Comparison of ENCODE assay signal across 2 cellular contexts in the genomic region with DNA sequence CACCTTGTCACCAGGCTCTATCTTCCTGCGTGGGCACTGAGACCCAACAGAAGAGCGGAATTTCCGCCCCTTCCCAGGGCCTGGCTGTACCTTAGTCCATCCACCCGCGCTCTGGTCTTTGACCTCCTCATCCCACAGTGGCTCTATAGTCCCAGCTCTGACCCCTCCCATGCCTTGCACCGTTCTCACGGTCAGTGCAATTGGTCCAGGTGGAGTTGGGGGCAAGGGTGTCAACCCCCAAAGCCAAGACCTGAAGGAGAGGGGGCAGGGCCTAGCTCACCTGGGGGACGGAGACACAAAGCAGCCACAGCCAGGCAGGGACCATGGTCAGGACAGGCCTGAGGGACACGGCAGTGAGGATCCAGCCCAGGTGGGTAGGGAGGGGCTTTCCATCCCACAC.
TF ChIP-seq lines count a peak whose summit lies in the region.

No MANE protein-coding gene starts in this region.

TF ChIP-seq in IMR-90, 13 proteins besides CTCF, POLR2A, EP300 and RAD21:
- TF ChIP-seq, protein P1, sequence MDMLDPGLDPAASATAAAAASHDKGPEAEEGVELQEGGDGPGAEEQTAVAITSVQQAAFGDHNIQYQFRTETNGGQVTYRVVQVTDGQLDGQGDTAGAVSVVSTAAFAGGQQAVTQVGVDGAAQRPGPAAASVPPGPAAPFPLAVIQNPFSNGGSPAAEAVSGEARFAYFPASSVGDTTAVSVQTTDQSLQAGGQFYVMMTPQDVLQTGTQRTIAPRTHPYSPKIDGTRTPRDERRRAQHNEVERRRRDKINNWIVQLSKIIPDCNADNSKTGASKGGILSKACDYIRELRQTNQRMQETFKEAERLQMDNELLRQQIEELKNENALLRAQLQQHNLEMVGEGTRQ (IDR thresholded peaks at IDR 0.05; ENCODE audit: low read depth, low read length), result no peak
- TF ChIP-seq RCOR1 (IDR thresholded peaks at IDR 0.05; ENCODE audit: insufficient replicate concordance, low read length), result no peak
- no peak for TF ChIP-seq CHD1 (IDR thresholded peaks at IDR 0.05; ENCODE audit: low read depth, low read length)
- TF ChIP-seq, protein P2, sequence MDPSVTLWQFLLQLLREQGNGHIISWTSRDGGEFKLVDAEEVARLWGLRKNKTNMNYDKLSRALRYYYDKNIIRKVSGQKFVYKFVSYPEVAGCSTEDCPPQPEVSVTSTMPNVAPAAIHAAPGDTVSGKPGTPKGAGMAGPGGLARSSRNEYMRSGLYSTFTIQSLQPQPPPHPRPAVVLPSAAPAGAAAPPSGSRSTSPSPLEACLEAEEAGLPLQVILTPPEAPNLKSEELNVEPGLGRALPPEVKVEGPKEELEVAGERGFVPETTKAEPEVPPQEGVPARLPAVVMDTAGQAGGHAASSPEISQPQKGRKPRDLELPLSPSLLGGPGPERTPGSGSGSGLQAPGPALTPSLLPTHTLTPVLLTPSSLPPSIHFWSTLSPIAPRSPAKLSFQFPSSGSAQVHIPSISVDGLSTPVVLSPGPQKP (IDR thresholded peaks at IDR 0.05; ENCODE audit: borderline replicate concordance, low read depth, low read length), result no peak
- no peak for TF ChIP-seq SMC3 (IDR thresholded peaks at IDR 0.05; ENCODE audit: low read depth, low read length)
- no peak for TF ChIP-seq MAFK (IDR thresholded peaks at IDR 0.05; ENCODE audit: low read depth, low read length)

TF ChIP-seq in HepG2, 621 proteins besides CTCF, POLR2A, EP300 and RAD21 (continues in another document):
- TF ChIP-seq ZFY (CRISPR knock-in tag; IDR thresholded peaks at IDR 0.05), result no peak; the same call in 1 of the 2 replicates
- TF ChIP-seq, protein P3, sequence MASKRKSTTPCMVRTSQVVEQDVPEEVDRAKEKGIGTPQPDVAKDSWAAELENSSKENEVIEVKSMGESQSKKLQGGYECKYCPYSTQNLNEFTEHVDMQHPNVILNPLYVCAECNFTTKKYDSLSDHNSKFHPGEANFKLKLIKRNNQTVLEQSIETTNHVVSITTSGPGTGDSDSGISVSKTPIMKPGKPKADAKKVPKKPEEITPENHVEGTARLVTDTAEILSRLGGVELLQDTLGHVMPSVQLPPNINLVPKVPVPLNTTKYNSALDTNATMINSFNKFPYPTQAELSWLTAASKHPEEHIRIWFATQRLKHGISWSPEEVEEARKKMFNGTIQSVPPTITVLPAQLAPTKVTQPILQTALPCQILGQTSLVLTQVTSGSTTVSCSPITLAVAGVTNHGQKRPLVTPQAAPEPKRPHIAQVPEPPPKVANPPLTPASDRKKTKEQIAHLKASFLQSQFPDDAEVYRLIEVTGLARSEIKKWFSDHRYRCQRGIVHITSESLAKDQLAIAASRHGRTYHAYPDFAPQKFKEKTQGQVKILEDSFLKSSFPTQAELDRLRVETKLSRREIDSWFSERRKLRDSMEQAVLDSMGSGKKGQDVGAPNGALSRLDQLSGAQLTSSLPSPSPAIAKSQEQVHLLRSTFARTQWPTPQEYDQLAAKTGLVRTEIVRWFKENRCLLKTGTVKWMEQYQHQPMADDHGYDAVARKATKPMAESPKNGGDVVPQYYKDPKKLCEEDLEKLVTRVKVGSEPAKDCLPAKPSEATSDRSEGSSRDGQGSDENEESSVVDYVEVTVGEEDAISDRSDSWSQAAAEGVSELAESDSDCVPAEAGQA (IDR thresholded peaks at IDR 0.05; ENCODE audit: low read depth), result no peak
- TF ChIP-seq, protein P3 (CRISPR knock-in tag; IDR thresholded peaks at IDR 0.05; ENCODE audit: borderline replicate concordance), result no peak
- TF ChIP-seq ESRRA (CRISPR knock-in tag; IDR thresholded peaks at IDR 0.05; ENCODE audit: low read depth), result 0 out of 2 replicates have a peak, but pooled peaks have one; percentile 33
- TF ChIP-seq DR1 (CRISPR knock-in tag; IDR thresholded peaks at IDR 0.05), result peak; percentile 23; the same call in 1 of the 2 replicates
- TF ChIP-seq, protein P4, sequence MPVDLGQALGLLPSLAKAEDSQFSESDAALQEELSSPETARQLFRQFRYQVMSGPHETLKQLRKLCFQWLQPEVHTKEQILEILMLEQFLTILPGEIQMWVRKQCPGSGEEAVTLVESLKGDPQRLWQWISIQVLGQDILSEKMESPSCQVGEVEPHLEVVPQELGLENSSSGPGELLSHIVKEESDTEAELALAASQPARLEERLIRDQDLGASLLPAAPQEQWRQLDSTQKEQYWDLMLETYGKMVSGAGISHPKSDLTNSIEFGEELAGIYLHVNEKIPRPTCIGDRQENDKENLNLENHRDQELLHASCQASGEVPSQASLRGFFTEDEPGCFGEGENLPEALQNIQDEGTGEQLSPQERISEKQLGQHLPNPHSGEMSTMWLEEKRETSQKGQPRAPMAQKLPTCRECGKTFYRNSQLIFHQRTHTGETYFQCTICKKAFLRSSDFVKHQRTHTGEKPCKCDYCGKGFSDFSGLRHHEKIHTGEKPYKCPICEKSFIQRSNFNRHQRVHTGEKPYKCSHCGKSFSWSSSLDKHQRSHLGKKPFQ (CRISPR knock-in tag; IDR thresholded peaks at IDR 0.05; ENCODE audit: insufficient replicate concordance), result no peak
- 0 out of 2 replicates have a peak, but pooled peaks have one; percentile 39 for TF ChIP-seq SMAD1 (CRISPR knock-in tag; IDR thresholded peaks at IDR 0.05; ENCODE audit: borderline replicate concordance, low read depth)
- TF ChIP-seq, protein P5, sequence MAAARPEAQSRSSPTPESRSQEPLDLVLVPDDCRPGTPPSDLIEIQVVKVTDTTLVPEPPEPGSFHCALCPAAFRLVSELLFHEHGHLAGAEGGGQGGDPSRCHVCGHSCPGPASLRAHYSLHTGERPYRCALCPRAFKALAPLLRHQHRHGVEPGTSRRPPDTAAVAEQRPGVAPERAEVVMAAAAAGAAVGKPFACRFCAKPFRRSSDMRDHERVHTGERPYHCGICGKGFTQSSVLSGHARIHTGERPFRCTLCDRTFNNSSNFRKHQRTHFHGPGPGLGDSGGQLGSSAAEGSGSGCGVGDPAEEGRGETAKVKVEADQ (CRISPR knock-in tag; IDR thresholded peaks at IDR 0.05; ENCODE audit: borderline replicate concordance), result no peak
- no peak for TF ChIP-seq ZNF678 (CRISPR knock-in tag; IDR thresholded peaks at IDR 0.05)
- TF ChIP-seq TAF1 (CRISPR knock-in tag; IDR thresholded peaks at IDR 0.05), result no peak
- no peak for TF ChIP-seq MAFK (conservative IDR thresholded peaks at IDR 0.05 in 1 of 2, IDR thresholded peaks at IDR 0.05 in 1 of 2; ENCODE audit: low read length in 2 of 2)
- TF ChIP-seq PHF8 (CRISPR knock-in tag; IDR thresholded peaks at IDR 0.05), result peak; percentile 30; the same call in 1 of the 2 replicates
- 0 out of 2 replicates have a peak, but pooled peaks have one; percentile 20 for TF ChIP-seq HDAC2 (CRISPR knock-in tag; IDR thresholded peaks at IDR 0.05)
- no peak for TF ChIP-seq ZNF44 (CRISPR knock-in tag; IDR thresholded peaks at IDR 0.05)
- 0 out of 2 replicates have a peak, but pooled peaks have one; percentile 19 for TF ChIP-seq PHF21A (CRISPR knock-in tag; IDR thresholded peaks at IDR 0.05)
- TF ChIP-seq NFKB2 (CRISPR knock-in tag; IDR thresholded peaks at IDR 0.05; ENCODE audit: borderline replicate concordance), result peak; percentile 48; the same call in 1 of the 2 replicates
- TF ChIP-seq, protein P6, sequence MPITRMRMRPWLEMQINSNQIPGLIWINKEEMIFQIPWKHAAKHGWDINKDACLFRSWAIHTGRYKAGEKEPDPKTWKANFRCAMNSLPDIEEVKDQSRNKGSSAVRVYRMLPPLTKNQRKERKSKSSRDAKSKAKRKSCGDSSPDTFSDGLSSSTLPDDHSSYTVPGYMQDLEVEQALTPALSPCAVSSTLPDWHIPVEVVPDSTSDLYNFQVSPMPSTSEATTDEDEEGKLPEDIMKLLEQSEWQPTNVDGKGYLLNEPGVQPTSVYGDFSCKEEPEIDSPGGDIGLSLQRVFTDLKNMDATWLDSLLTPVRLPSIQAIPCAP (CRISPR knock-in tag; IDR thresholded peaks at IDR 0.05; ENCODE audit: low read depth), result no peak
- TF ChIP-seq FOXP1 (IDR thresholded peaks at IDR 0.05), result no peak
- TF ChIP-seq FOXP1 (CRISPR knock-in tag; IDR thresholded peaks at IDR 0.05), result no peak
- TF ChIP-seq, protein P7, sequence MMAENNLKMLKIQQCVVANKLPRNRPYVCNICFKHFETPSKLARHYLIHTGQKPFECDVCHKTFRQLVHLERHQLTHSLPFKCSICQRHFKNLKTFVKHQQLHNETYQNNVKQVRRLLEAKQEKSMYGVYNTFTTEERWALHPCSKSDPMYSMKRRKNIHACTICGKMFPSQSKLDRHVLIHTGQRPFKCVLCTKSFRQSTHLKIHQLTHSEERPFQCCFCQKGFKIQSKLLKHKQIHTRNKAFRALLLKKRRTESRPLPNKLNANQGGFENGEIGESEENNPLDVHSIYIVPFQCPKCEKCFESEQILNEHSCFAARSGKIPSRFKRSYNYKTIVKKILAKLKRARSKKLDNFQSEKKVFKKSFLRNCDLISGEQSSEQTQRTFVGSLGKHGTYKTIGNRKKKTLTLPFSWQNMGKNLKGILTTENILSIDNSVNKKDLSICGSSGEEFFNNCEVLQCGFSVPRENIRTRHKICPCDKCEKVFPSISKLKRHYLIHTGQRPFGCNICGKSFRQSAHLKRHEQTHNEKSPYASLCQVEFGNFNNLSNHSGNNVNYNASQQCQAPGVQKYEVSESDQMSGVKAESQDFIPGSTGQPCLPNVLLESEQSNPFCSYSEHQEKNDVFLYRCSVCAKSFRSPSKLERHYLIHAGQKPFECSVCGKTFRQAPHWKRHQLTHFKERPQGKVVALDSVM (CRISPR knock-in tag; IDR thresholded peaks at IDR 0.05), result no peak
- no peak for TF ChIP-seq TOPORS (CRISPR knock-in tag; IDR thresholded peaks at IDR 0.05)
- TF ChIP-seq, protein P8, sequence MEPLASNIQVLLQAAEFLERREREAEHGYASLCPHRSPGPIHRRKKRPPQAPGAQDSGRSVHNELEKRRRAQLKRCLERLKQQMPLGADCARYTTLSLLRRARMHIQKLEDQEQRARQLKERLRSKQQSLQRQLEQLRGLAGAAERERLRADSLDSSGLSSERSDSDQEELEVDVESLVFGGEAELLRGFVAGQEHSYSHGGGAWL (CRISPR knock-in tag; IDR thresholded peaks at IDR 0.05), result no peak
- TF ChIP-seq ZNF839 (CRISPR knock-in tag; IDR thresholded peaks at IDR 0.05; ENCODE audit: borderline replicate concordance), result no peak
- TF ChIP-seq, protein P9, sequence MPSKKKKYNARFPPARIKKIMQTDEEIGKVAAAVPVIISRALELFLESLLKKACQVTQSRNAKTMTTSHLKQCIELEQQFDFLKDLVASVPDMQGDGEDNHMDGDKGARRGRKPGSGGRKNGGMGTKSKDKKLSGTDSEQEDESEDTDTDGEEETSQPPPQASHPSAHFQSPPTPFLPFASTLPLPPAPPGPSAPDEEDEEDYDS (CRISPR knock-in tag; IDR thresholded peaks at IDR 0.05), result no peak
- TF ChIP-seq MED1 (CRISPR knock-in tag; IDR thresholded peaks at IDR 0.05), result 0 out of 2 replicates have a peak, but pooled peaks have one; percentile 34
- TF ChIP-seq, protein P10, sequence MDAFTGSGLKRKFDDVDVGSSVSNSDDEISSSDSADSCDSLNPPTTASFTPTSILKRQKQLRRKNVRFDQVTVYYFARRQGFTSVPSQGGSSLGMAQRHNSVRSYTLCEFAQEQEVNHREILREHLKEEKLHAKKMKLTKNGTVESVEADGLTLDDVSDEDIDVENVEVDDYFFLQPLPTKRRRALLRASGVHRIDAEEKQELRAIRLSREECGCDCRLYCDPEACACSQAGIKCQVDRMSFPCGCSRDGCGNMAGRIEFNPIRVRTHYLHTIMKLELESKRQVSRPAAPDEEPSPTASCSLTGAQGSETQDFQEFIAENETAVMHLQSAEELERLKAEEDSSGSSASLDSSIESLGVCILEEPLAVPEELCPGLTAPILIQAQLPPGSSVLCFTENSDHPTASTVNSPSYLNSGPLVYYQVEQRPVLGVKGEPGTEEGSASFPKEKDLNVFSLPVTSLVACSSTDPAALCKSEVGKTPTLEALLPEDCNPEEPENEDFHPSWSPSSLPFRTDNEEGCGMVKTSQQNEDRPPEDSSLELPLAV (CRISPR knock-in tag; conservative IDR thresholded peaks at IDR 0.05; ENCODE audit: low read depth), result no peak
- peak; percentile 76; the same call in 1 of the 2 replicates for TF ChIP-seq ZMYM2 (CRISPR knock-in tag; IDR thresholded peaks at IDR 0.05)
- no peak for TF ChIP-seq ZNF446 (CRISPR knock-in tag; IDR thresholded peaks at IDR 0.05)
- no peak for TF ChIP-seq U2AF2 (IDR thresholded peaks at IDR 0.05; ENCODE audit: low read depth, low read length)
- no peak for TF ChIP-seq RARA (CRISPR knock-in tag; IDR thresholded peaks at IDR 0.05)
- no peak for TF ChIP-seq ZBTB21 (CRISPR knock-in tag; IDR thresholded peaks at IDR 0.05)
- no peak for TF ChIP-seq PCBP2 (optimal IDR thresholded peaks at IDR 0.05; ENCODE audit: low read depth, low read length, poor library complexity, severe bottlenecking)
- TF ChIP-seq ZNF768 (CRISPR knock-in tag; IDR thresholded peaks at IDR 0.05), result peak; percentile 15; the same call in 1 of the 2 replicates
- TF ChIP-seq PHF20 (CRISPR knock-in tag; IDR thresholded peaks at IDR 0.05), result no peak
- TF ChIP-seq SPEN (CRISPR knock-in tag; IDR thresholded peaks at IDR 0.05; ENCODE audit: low read depth), result peak; percentile 35; the same call in 1 of the 2 replicates
- no peak for TF ChIP-seq ERF (CRISPR knock-in tag; IDR thresholded peaks at IDR 0.05)
- TF ChIP-seq, protein P11, sequence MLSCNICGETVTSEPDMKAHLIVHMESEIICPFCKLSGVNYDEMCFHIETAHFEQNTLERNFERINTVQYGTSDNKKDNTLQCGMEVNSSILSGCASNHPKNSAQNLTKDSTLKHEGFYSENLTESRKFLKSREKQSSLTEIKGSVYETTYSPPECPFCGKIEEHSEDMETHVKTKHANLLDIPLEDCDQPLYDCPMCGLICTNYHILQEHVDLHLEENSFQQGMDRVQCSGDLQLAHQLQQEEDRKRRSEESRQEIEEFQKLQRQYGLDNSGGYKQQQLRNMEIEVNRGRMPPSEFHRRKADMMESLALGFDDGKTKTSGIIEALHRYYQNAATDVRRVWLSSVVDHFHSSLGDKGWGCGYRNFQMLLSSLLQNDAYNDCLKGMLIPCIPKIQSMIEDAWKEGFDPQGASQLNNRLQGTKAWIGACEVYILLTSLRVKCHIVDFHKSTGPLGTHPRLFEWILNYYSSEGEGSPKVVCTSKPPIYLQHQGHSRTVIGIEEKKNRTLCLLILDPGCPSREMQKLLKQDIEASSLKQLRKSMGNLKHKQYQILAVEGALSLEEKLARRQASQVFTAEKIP (CRISPR knock-in tag; IDR thresholded peaks at IDR 0.05; ENCODE audit: borderline replicate concordance), result no peak
- TF ChIP-seq DNMT1 (CRISPR knock-in tag; IDR thresholded peaks at IDR 0.05), result 0 out of 2 replicates have a peak, but pooled peaks have one; percentile 9
- no peak for TF ChIP-seq PHB2 (IDR thresholded peaks at IDR 0.05; ENCODE audit: partially characterized antibody)
- TF ChIP-seq TMF1 (CRISPR knock-in tag; IDR thresholded peaks at IDR 0.05; ENCODE audit: low read depth), result no peak
